In the genomic region with DNA sequence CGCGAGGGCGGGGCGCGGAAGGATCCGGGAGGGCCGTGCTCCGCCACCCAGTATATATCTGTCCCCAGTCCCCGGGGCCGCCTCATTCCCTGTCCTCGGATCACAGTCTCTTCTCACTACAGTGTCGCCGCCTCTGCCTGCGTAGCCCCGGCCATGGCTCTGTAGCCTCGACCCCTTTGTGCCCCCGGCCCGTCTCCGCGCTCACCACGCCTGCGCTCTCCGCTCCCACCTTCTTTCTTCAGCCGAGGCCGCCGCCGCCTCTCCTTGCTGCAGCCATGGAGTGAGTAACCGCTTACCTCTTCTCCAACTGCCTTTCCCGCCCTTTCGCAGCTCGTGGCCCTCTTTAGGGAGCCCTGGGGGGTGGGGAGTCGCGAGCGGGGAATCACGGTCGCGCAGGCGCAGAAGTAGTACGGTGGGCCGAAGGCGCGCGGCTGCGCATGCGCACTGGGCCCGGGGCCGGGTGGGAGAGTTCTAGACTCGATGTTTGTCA, we compare ENCODE assay signal across 1 cellular context.
TF ChIP-seq lines count a peak whose summit lies in the region.

Gene ATF5, plus strand, starts transcription at position 85 of the 490 bp plus-strand sequence. CDS start 1,646 bp downstream, outside the sequence.
Gene NUP62, minus strand, starts transcription at position 384 of the 490 bp plus-strand sequence. CDS start 19,697 bp downstream, outside the sequence.

TF ChIP-seq in K562, 482 proteins besides CTCF, POLR2A, EP300 and RAD21 (continued from another document and continues in another):
- TF ChIP-seq, protein P1, sequence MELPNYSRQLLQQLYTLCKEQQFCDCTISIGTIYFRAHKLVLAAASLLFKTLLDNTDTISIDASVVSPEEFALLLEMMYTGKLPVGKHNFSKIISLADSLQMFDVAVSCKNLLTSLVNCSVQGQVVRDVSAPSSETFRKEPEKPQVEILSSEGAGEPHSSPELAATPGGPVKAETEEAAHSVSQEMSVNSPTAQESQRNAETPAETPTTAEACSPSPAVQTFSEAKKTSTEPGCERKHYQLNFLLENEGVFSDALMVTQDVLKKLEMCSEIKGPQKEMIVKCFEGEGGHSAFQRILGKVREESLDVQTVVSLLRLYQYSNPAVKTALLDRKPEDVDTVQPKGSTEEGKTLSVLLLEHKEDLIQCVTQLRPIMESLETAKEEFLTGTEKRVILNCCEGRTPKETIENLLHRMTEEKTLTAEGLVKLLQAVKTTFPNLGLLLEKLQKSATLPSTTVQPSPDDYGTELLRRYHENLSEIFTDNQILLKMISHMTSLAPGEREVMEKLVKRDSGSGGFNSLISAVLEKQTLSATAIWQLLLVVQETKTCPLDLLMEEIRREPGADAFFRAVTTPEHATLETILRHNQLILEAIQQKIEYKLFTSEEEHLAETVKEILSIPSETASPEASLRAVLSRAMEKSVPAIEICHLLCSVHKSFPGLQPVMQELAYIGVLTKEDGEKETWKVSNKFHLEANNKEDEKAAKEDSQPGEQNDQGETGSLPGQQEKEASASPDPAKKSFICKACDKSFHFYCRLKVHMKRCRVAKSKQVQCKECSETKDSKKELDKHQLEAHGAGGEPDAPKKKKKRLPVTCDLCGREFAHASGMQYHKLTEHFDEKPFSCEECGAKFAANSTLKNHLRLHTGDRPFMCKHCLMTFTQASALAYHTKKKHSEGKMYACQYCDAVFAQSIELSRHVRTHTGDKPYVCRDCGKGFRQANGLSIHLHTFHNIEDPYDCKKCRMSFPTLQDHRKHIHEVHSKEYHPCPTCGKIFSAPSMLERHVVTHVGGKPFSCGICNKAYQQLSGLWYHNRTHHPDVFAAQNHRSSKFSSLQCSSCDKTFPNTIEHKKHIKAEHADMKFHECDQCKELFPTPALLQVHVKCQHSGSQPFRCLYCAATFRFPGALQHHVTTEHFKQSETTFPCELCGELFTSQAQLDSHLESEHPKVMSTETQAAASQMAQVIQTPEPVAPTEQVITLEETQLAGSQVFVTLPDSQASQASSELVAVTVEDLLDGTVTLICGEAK (IDR thresholded peaks at IDR 0.05), result no peak
- TF ChIP-seq, protein P1 (CRISPR knock-in tag; IDR thresholded peaks at IDR 0.05), result no peak
- TF ChIP-seq THAP7 (CRISPR knock-in tag; IDR thresholded peaks at IDR 0.05), result peak; percentile 85; the same call in 1 of the 2 replicates
- peak; percentile 81; the same call in 1 of the 2 replicates for TF ChIP-seq PRMT5 (CRISPR knock-in tag; IDR thresholded peaks at IDR 0.05)
- TF ChIP-seq, protein P2, sequence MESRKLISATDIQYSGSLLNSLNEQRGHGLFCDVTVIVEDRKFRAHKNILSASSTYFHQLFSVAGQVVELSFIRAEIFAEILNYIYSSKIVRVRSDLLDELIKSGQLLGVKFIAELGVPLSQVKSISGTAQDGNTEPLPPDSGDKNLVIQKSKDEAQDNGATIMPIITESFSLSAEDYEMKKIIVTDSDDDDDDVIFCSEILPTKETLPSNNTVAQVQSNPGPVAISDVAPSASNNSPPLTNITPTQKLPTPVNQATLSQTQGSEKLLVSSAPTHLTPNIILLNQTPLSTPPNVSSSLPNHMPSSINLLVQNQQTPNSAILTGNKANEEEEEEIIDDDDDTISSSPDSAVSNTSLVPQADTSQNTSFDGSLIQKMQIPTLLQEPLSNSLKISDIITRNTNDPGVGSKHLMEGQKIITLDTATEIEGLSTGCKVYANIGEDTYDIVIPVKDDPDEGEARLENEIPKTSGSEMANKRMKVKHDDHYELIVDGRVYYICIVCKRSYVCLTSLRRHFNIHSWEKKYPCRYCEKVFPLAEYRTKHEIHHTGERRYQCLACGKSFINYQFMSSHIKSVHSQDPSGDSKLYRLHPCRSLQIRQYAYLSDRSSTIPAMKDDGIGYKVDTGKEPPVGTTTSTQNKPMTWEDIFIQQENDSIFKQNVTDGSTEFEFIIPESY (CRISPR knock-in tag; IDR thresholded peaks at IDR 0.05), result peak; percentile 67
- TF ChIP-seq ZNF217 (CRISPR knock-in tag; IDR thresholded peaks at IDR 0.05), result no peak
- no peak for TF ChIP-seq CLOCK (CRISPR knock-in tag; IDR thresholded peaks at IDR 0.05; ENCODE audit: borderline replicate concordance)
- TF ChIP-seq ZBTB17 (CRISPR knock-in tag; IDR thresholded peaks at IDR 0.05), result peak; percentile 57; the same call in 1 of the 2 replicates
- TF ChIP-seq PML (IDR thresholded peaks at IDR 0.05; ENCODE audit: low read length), result peak; percentile 69; the same call in 1 of the 2 replicates
- peak; percentile 86 for TF ChIP-seq RNF2 (IDR thresholded peaks at IDR 0.05)
- TF ChIP-seq, protein P3, sequence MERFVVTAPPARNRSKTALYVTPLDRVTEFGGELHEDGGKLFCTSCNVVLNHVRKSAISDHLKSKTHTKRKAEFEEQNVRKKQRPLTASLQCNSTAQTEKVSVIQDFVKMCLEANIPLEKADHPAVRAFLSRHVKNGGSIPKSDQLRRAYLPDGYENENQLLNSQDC (CRISPR knock-in tag; IDR thresholded peaks at IDR 0.05), result no peak
- no peak for TF ChIP-seq ASH1L (IDR thresholded peaks at IDR 0.05; ENCODE audit: borderline replicate concordance, low read depth, partially characterized antibody)
- peak; percentile 73; the same call in 1 of the 2 replicates for TF ChIP-seq ELF4 (CRISPR knock-in tag; IDR thresholded peaks at IDR 0.05)
- peak; percentile 82; the same call in 1 of the 2 replicates for TF ChIP-seq ZNF282 (CRISPR knock-in tag; IDR thresholded peaks at IDR 0.05)
- TF ChIP-seq GTF2E2 (tag; IDR thresholded peaks at IDR 0.05), result peak; percentile 97
- 0 out of 2 replicates have a peak, but pooled peaks have one; percentile 20 for TF ChIP-seq ARID2 (IDR thresholded peaks at IDR 0.05)
- 0 out of 2 replicates have a peak, but pooled peaks have one; percentile 61 for TF ChIP-seq ZNF717 (CRISPR knock-in tag; IDR thresholded peaks at IDR 0.05)
- TF ChIP-seq AFF1 (IDR thresholded peaks at IDR 0.05; ENCODE audit: low read depth in 1 of 2, partially characterized antibody in 2 of 2), result peak; percentile 86 to 94
- TF ChIP-seq HMGN3 (IDR thresholded peaks at IDR 0.05; ENCODE audit: borderline replicate concordance, extremely low read depth, insufficient read length, low read depth, low read length), result peak; percentile 51
- no peak for TF ChIP-seq FOXA1 (IDR thresholded peaks at IDR 0.05; ENCODE audit: borderline replicate concordance)
- TF ChIP-seq PTTG1 (tag; IDR thresholded peaks at IDR 0.05; ENCODE audit: low read depth), result no peak
- no peak for TF ChIP-seq ZNF3 (CRISPR knock-in tag; IDR thresholded peaks at IDR 0.05)
- TF ChIP-seq, protein P4, sequence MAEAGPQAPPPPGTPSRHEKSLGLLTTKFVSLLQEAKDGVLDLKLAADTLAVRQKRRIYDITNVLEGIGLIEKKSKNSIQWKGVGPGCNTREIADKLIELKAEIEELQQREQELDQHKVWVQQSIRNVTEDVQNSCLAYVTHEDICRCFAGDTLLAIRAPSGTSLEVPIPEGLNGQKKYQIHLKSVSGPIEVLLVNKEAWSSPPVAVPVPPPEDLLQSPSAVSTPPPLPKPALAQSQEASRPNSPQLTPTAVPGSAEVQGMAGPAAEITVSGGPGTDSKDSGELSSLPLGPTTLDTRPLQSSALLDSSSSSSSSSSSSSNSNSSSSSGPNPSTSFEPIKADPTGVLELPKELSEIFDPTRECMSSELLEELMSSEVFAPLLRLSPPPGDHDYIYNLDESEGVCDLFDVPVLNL (CRISPR knock-in tag; IDR thresholded peaks at IDR 0.05; ENCODE audit: low read depth), result 0 out of 2 replicates have a peak, but pooled peaks have one; percentile 75
- TF ChIP-seq ZNF589 (CRISPR knock-in tag; IDR thresholded peaks at IDR 0.05; ENCODE audit: low read depth), result no peak; the same call in 1 of the 2 replicates
- no peak for TF ChIP-seq GTF2F1 (IDR thresholded peaks at IDR 0.05; ENCODE audit: low read depth, low read length)
- TF ChIP-seq L3MBTL2 (IDR thresholded peaks at IDR 0.05), result peak; percentile 96
- no peak for TF ChIP-seq SIRT6 (IDR thresholded peaks at IDR 0.05; ENCODE audit: low read depth, low read length)
- TF ChIP-seq ZNF263 (CRISPR knock-in tag; IDR thresholded peaks at IDR 0.05; ENCODE audit: borderline replicate concordance), result peak; percentile 74
- TF ChIP-seq, protein P5, sequence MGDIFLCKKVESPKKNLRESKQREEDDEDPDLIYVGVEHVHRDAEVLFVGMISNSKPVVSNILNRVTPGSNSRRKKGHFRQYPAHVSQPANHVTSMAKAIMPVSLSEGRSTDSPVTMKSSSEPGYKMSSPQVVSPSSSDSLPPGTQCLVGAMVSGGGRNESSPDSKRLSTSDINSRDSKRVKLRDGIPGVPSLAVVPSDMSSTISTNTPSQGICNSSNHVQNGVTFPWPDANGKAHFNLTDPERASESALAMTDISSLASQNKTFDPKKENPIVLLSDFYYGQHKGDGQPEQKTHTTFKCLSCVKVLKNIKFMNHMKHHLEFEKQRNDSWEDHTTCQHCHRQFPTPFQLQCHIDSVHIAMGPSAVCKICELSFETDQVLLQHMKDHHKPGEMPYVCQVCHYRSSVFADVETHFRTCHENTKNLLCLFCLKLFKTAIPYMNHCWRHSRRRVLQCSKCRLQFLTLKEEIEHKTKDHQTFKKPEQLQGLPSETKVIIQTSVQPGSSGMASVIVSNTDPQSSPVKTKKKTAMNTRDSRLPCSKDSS (IDR thresholded peaks at IDR 0.05; ENCODE audit: low read depth, partially characterized antibody), result no peak
- peak; percentile 94 for TF ChIP-seq RB1 (IDR thresholded peaks at IDR 0.05; ENCODE audit: low read depth)
- TF ChIP-seq PPARD (CRISPR knock-in tag; IDR thresholded peaks at IDR 0.05), result no peak
- TF ChIP-seq HIVEP1 (CRISPR knock-in tag; IDR thresholded peaks at IDR 0.05), result peak; percentile 35; the same call in 1 of the 2 replicates
